Comparison of ENCODE assay signal across 2 cellular contexts in genomic region chr1:20447794-20448193, GRCh38.
TF ChIP-seq lines count a peak whose summit lies in the region.

No MANE protein-coding gene starts in this region.

TF ChIP-seq in HepG2, 621 proteins besides CTCF, POLR2A, EP300 and RAD21:
- TF ChIP-seq MAZ (IDR thresholded peaks at IDR 0.05; ENCODE audit: borderline replicate concordance, low read depth, low read length) (no peak), MAZ (CRISPR knock-in tag; IDR thresholded peaks at IDR 0.05; ENCODE audit: low read depth) (no peak), ZNF629 (CRISPR knock-in tag; conservative IDR thresholded peaks at IDR 0.05) (peak; percentile 77), ZNF431 (CRISPR knock-in tag; IDR thresholded peaks at IDR 0.05; ENCODE audit: borderline replicate concordance, low read depth) (no peak), YEATS2 (CRISPR knock-in tag; IDR thresholded peaks at IDR 0.05; ENCODE audit: borderline replicate concordance) (no peak)
TF ChIP-seq in HepG2: peak in this region for 1.

TF ChIP-seq in SK-N-SH treated with all-trans-retinoic acid at 6 μM for 48 hours, 23 proteins besides CTCF, POLR2A, EP300 and RAD21 (continued from another document):
- TF ChIP-seq ZFP30 (CRISPR knock-in tag; IDR thresholded peaks at IDR 0.05) (no peak), TOX (CRISPR knock-in tag; IDR thresholded peaks at IDR 0.05; ENCODE audit: borderline replicate concordance) (no peak), PPARA (CRISPR knock-in tag; IDR thresholded peaks at IDR 0.05; ENCODE audit: borderline replicate concordance) (no peak), CSRNP3 (CRISPR knock-in tag; IDR thresholded peaks at IDR 0.05) (no peak), GLIS3 (CRISPR knock-in tag; IDR thresholded peaks at IDR 0.05) (no peak), POU6F1 (CRISPR knock-in tag; IDR thresholded peaks at IDR 0.05; ENCODE audit: borderline replicate concordance, low read depth) (no peak), RARB (CRISPR knock-in tag; IDR thresholded peaks at IDR 0.05) (no peak), CSDC2 (CRISPR knock-in tag; IDR thresholded peaks at IDR 0.05) (no peak), TSHZ2 (CRISPR knock-in tag; IDR thresholded peaks at IDR 0.05) (no peak), ZNF8 (CRISPR knock-in tag; IDR thresholded peaks at IDR 0.05) (no peak), ZC3H10 (CRISPR knock-in tag; IDR thresholded peaks at IDR 0.05) (no peak), BACH2 (CRISPR knock-in tag; IDR thresholded peaks at IDR 0.05; ENCODE audit: borderline replicate concordance) (no peak), ZFP3 (CRISPR knock-in tag; IDR thresholded peaks at IDR 0.05) (no peak), PATZ1 (CRISPR knock-in tag; IDR thresholded peaks at IDR 0.05; ENCODE audit: borderline replicate concordance) (no peak), ZNF565 (CRISPR knock-in tag; conservative IDR thresholded peaks at IDR 0.05; ENCODE audit: low read depth) (no peak)
